In genomic region chr3:126117212-126117611, GRCh38 we compare ENCODE assay signal across 24 cellular contexts.
"Had no signal": no experiment of that assay in that cellular context is flagged by ENCODE, and none has a peak within 500 bp of the region (broad histone marks: within the 10 kb centered on the region; RNA-seq: fewer than 3 reads in every experiment).

No MANE protein-coding gene starts in this region.

- H3K36me3 Mint-ChIP-seq: activated naive CD8-positive, alpha-beta T cell; WTC11 had no signal

- H3K4me1 Mint-ChIP-seq: activated CD4-positive, alpha-beta T cell treated with anti-CD3 and anti-CD28 coated beads, Interleukin-2, amount 10 ng/mL, durations not matched to agents 7 days and 5 days; activated T-helper 17 cell treated with anti-CD3 and anti-CD28 coated beads, Interleukin-2, amount 50 U/mL, for 72 hours; central memory CD8-positive, alpha-beta T cell; WTC11 had no signal

- DNase-seq: activated CD4-positive, alpha-beta T cell treated with anti-CD3 and anti-CD28 coated beads for 1 hour; activated CD4-positive, alpha-beta T cell treated with anti-CD3 and anti-CD28 coated beads for 4 hours; activated CD4-positive, alpha-beta T cell treated with anti-CD3 and anti-CD28 coated beads, Interleukin-2, amount 10 ng/mL, durations not matched to agents 7 days and 5 days; activated CD4-positive, alpha-beta T cell treated with anti-CD3 and anti-CD28 coated beads, Interleukin-2, amount 50 U/mL, for 4 hours; activated CD8-positive, alpha-beta T cell treated with anti-CD3 and anti-CD28 coated beads, Interleukin-2, amount 10 ng/mL, durations not matched to agents 7 days and 5 days; activated effector memory CD4-positive, alpha-beta T cell treated with Interleukin-2 at 50 U/mL for 16 hours; activated gamma-delta T cell treated with Interleukin-2 at 50 U/mL for 16 hours; activated naive CD4-positive, alpha-beta T cell treated with Interleukin-2 at 50 U/mL for 16 hours; activated T-cell treated with anti-CD3 and anti-CD28 coated beads, Interleukin-2, amount 50 U/mL, for 4 hours; amniotic stem cell; anterior cingulate cortex; brain microvascular endothelial cell; cortex of kidney; dermis blood vessel endothelial cell; effector CD4-positive, alpha-beta T cell; effector memory CD8-positive, alpha-beta T cell; foreskin fibroblast; T-helper 2 cell had no signal

- H3K4me3 Mint-ChIP-seq: activated CD4-positive, alpha-beta T cell treated with anti-CD3 and anti-CD28 coated beads, Interleukin-2, amount 10 ng/mL, durations not matched to agents 7 days and 5 days; activated CD8-positive, alpha-beta T cell treated with anti-CD3 and anti-CD28 coated beads, Interleukin-2, amount 10 ng/mL, durations not matched to agents 7 days and 5 days; activated naive CD8-positive, alpha-beta T cell; activated T-cell treated with anti-CD3 and anti-CD28 coated beads, Interleukin-2, amount 50 U/mL, for 4 hours; activated T-helper 17 cell treated with anti-CD3 and anti-CD28 coated beads, Interleukin-2, amount 50 U/mL, for 72 hours; central memory CD8-positive, alpha-beta T cell; effector memory CD8-positive, alpha-beta T cell; WTC11 had no signal

- H3K27me3 Mint-ChIP-seq: activated CD4-positive, alpha-beta T cell treated with anti-CD3 and anti-CD28 coated beads, Interleukin-2, amount 10 ng/mL, durations not matched to agents 7 days and 5 days; activated naive CD8-positive, alpha-beta T cell had no signal

- H3K27me3 ChIP-seq: brain microvascular endothelial cell had no signal

- ATAC-seq: activated CD8-positive, alpha-beta T cell treated with anti-CD3 and anti-CD28 coated beads, Interleukin-2, amount 10 ng/mL, durations not matched to agents 7 days and 5 days; activated T-cell treated with anti-CD3 and anti-CD28 coated beads, Interleukin-2, amount 50 U/mL, for 4 hours; activated T-helper 17 cell treated with anti-CD3 and anti-CD28 coated beads, Interleukin-2, amount 50 U/mL, for 72 hours; effector memory CD8-positive, alpha-beta T cell; WTC11 had no signal

- H3K36me3 ChIP-seq: brain microvascular endothelial cell had no signal

- H3K27ac ChIP-seq: brain microvascular endothelial cell, epithelial cell of prostate, VCaP had no signal

- H3K27ac Mint-ChIP-seq: activated CD4-positive, alpha-beta T cell treated with anti-CD3 and anti-CD28 coated beads, Interleukin-2, amount 10 ng/mL, durations not matched to agents 7 days and 5 days; activated CD8-positive, alpha-beta T cell treated with anti-CD3 and anti-CD28 coated beads, Interleukin-2, amount 10 ng/mL, durations not matched to agents 7 days and 5 days; activated naive CD8-positive, alpha-beta T cell; activated T-helper 17 cell treated with anti-CD3 and anti-CD28 coated beads, Interleukin-2, amount 50 U/mL, for 72 hours; effector memory CD8-positive, alpha-beta T cell; WTC11 had no signal

- H3K9me3 Mint-ChIP-seq: activated CD4-positive, alpha-beta T cell treated with anti-CD3 and anti-CD28 coated beads, Interleukin-2, amount 10 ng/mL, durations not matched to agents 7 days and 5 days; activated T-cell treated with anti-CD3 and anti-CD28 coated beads, Interleukin-2, amount 50 U/mL, for 4 hours; activated T-helper 17 cell treated with anti-CD3 and anti-CD28 coated beads, Interleukin-2, amount 50 U/mL, for 72 hours; central memory CD8-positive, alpha-beta T cell; effector memory CD8-positive, alpha-beta T cell had no signal
